ENCODE assay signal across 14 cellular contexts in genomic region chr2:171540437-171540836, GRCh38.
"Had no signal": no experiment of that assay in that cellular context is flagged by ENCODE, and none has a peak within 500 bp of the region (broad histone marks: within the 10 kb centered on the region; RNA-seq: fewer than 3 reads in every experiment).

No MANE protein-coding gene starts in this region.

- H3K9me3 ChIP-seq: right atrium auricular region, tibial nerve, vagina had no signal

- ATAC-seq: activated CD8-positive, alpha-beta T cell treated with anti-CD3 and anti-CD28 coated beads for 36 hours; activated naive CD4-positive, alpha-beta T cell treated with anti-CD3 and anti-CD28 coated beads, Interleukin-2, amount 50 U/mL, for 72 hours; activated T-cell treated with anti-CD3 and anti-CD28 coated beads, Interleukin-2, amount 50 U/mL, for 4 hours had no signal

- H3K27ac ChIP-seq: right atrium auricular region, tibial nerve, vagina had no signal

- H3K27me3 Mint-ChIP-seq: progenitor cell of endocrine pancreas had no signal

- H3K4me3 Mint-ChIP-seq: activated CD8-positive, alpha-beta T cell treated with anti-CD3 and anti-CD28 coated beads for 36 hours; activated T-cell treated with anti-CD3 and anti-CD28 coated beads, Interleukin-2, amount 50 U/mL, for 4 hours; WTC11 had no signal

- H3K4me1 ChIP-seq: right atrium auricular region had no signal

- H3K4me1 Mint-ChIP-seq: WTC11 had no signal

- H3K36me3 Mint-ChIP-seq: activated naive CD4-positive, alpha-beta T cell treated with anti-CD3 and anti-CD28 coated beads, Interleukin-2, amount 50 U/mL, for 72 hours; WTC11 had no signal

- DNase-seq: activated CD4-positive, alpha-beta T cell treated with anti-CD3 and anti-CD28 coated beads for 48 hours; activated CD8-positive, alpha-beta T cell treated with anti-CD3 and anti-CD28 coated beads for 36 hours; activated effector memory CD4-positive, alpha-beta T cell treated with Interleukin-2 at 50 U/mL for 16 hours; activated T-cell treated with anti-CD3 and anti-CD28 coated beads, Interleukin-2, amount 50 U/mL, for 4 hours; caudate nucleus; midbrain; stimulated activated CD4-positive, alpha-beta T cell treated with anti-CD3 and anti-CD28 coated beads, Interleukin-2, amount 100 ng/mL, for 48 hours; stimulated activated naive CD4-positive, alpha-beta T cell had no signal

- H3K27ac Mint-ChIP-seq: activated CD8-positive, alpha-beta T cell treated with anti-CD3 and anti-CD28 coated beads for 36 hours; activated naive CD4-positive, alpha-beta T cell treated with anti-CD3 and anti-CD28 coated beads, Interleukin-2, amount 50 U/mL, for 72 hours; progenitor cell of endocrine pancreas; WTC11 had no signal

- H3K9me3 Mint-ChIP-seq: activated CD8-positive, alpha-beta T cell treated with anti-CD3 and anti-CD28 coated beads for 36 hours; activated naive CD4-positive, alpha-beta T cell treated with anti-CD3 and anti-CD28 coated beads, Interleukin-2, amount 50 U/mL, for 72 hours; activated T-cell treated with anti-CD3 and anti-CD28 coated beads, Interleukin-2, amount 50 U/mL, for 4 hours; WTC11 had no signal

- H3K4me3 ChIP-seq: right atrium auricular region, tibial nerve, vagina had no signal

- H3K27me3 ChIP-seq: right atrium auricular region, tibial nerve, vagina had no signal
